Comparison of ENCODE assay signal across 22 cellular contexts in the genomic region with DNA sequence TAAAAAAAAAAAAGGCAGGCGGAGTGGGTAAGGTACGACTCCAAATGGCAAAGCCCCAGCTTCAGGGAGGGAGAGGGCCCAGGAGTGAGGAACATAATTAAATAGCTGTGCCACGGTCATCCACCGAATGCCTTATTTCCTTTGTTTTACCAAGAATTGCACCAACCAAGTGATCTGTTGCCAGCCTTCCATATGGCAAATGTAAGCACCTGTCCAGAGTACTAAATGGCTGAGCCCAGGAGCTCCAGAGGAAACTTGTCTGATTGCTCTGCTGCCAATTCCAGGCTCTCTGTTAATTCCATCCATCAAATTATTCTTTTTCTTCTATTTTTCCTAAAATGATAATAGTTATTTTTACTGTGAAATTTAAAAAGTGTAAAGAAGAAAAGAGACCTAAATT.
"Had no signal": no experiment of that assay in that cellular context is flagged by ENCODE, and none has a peak within 500 bp of the region (broad histone marks: within the 10 kb centered on the region; RNA-seq: fewer than 3 reads in every experiment).

No MANE protein-coding gene starts in this region.

- H3K36me3 Mint-ChIP-seq: activated CD8-positive, alpha-beta memory T cell treated with anti-CD3 and anti-CD28 coated beads, Interleukin-2, amount 10 ng/mL, durations not matched to agents 7 days and 5 days; activated naive CD4-positive, alpha-beta T cell treated with anti-CD3 and anti-CD28 coated beads, Interleukin-2, amount 50 U/mL, for 24 hours; naive thymus-derived CD4-positive, alpha-beta T cell had no signal

- H3K27me3 ChIP-seq: esophagus squamous epithelium, suprapubic skin, tibial artery had no signal

- DNase-seq: activated CD4-positive, alpha-beta T cell treated with anti-CD3 and anti-CD28 coated beads for 36 hours; activated CD4-positive, CD25-positive, alpha-beta regulatory T cell; activated CD8-positive, alpha-beta memory T cell treated with anti-CD3 and anti-CD28 coated beads, Interleukin-2, amount 10 ng/mL, durations not matched to agents 7 days and 5 days; activated CD8-positive, alpha-beta T cell treated with anti-CD3 and anti-CD28 coated beads, Interleukin-2, amount 10 ng/mL, durations not matched to agents 7 days and 5 days; activated naive CD8-positive, alpha-beta T cell treated with anti-CD3 and anti-CD28 coated beads, Interleukin-2, amount 50 U/mL, for 24 hours; activated T-cell treated with anti-CD3 and anti-CD28 coated beads, Interleukin-2, amount 50 U/mL, for 48 hours; amygdala; caudate nucleus; dermis blood vessel endothelial cell; effector CD4-positive, alpha-beta T cell; esophagus squamous epithelium; foreskin melanocyte; mammary epithelial cell; naive thymus-derived CD4-positive, alpha-beta T cell; right cardiac atrium; stimulated activated naive CD4-positive, alpha-beta T cell; tibial artery had no signal

- H3K9me3 ChIP-seq: esophagus squamous epithelium, suprapubic skin, tibial artery had no signal

- H3K4me3 ChIP-seq: esophagus squamous epithelium, suprapubic skin, tibial artery had no signal

- H3K9me3 Mint-ChIP-seq: activated naive CD4-positive, alpha-beta T cell treated with anti-CD3 and anti-CD28 coated beads, Interleukin-2, amount 50 U/mL, for 24 hours; activated naive CD8-positive, alpha-beta T cell treated with anti-CD3 and anti-CD28 coated beads, Interleukin-2, amount 50 U/mL, for 24 hours; activated T-helper 2 cell treated with anti-CD3 and anti-CD28 coated beads, Interferon-gamma antibody, Interleukin-2, Interleukin-4, amounts not matched to agents 10 μg/mL and 5 μg/mL and 100 μg/mL, durations not matched to agents 14 hours and 24 hours and 36 hours; mesothelial cell of epicardium had no signal

- H3K4me1 ChIP-seq: parathyroid adenoma had no signal

- H3K4me3 Mint-ChIP-seq: activated CD4-positive, alpha-beta T cell treated with anti-CD3 and anti-CD28 coated beads for 36 hours; activated CD8-positive, alpha-beta memory T cell treated with anti-CD3 and anti-CD28 coated beads, Interleukin-2, amount 10 ng/mL, durations not matched to agents 7 days and 5 days; activated CD8-positive, alpha-beta T cell treated with anti-CD3 and anti-CD28 coated beads, Interleukin-2, amount 10 ng/mL, durations not matched to agents 7 days and 5 days; activated naive CD4-positive, alpha-beta T cell treated with anti-CD3 and anti-CD28 coated beads, Interleukin-2, amount 50 U/mL, for 24 hours; activated naive CD8-positive, alpha-beta T cell treated with anti-CD3 and anti-CD28 coated beads, Interleukin-2, amount 50 U/mL, for 24 hours; mesothelial cell of epicardium; naive thymus-derived CD4-positive, alpha-beta T cell had no signal

- H3K27ac Mint-ChIP-seq: activated CD4-positive, alpha-beta T cell treated with anti-CD3 and anti-CD28 coated beads for 36 hours; activated CD8-positive, alpha-beta memory T cell treated with anti-CD3 and anti-CD28 coated beads, Interleukin-2, amount 10 ng/mL, durations not matched to agents 7 days and 5 days; activated CD8-positive, alpha-beta T cell treated with anti-CD3 and anti-CD28 coated beads, Interleukin-2, amount 10 ng/mL, durations not matched to agents 7 days and 5 days; activated naive CD4-positive, alpha-beta T cell treated with anti-CD3 and anti-CD28 coated beads, Interleukin-2, amount 50 U/mL, for 24 hours; activated naive CD8-positive, alpha-beta T cell treated with anti-CD3 and anti-CD28 coated beads, Interleukin-2, amount 50 U/mL, for 24 hours; activated T-helper 2 cell treated with anti-CD3 and anti-CD28 coated beads, Interferon-gamma antibody, Interleukin-2, Interleukin-4, amounts not matched to agents 10 μg/mL and 5 μg/mL and 100 μg/mL, durations not matched to agents 14 hours and 24 hours and 36 hours; mesothelial cell of epicardium; naive thymus-derived CD4-positive, alpha-beta T cell had no signal

- H3K4me1 Mint-ChIP-seq: activated CD4-positive, alpha-beta T cell treated with anti-CD3 and anti-CD28 coated beads for 36 hours; activated CD8-positive, alpha-beta memory T cell treated with anti-CD3 and anti-CD28 coated beads, Interleukin-2, amount 10 ng/mL, durations not matched to agents 7 days and 5 days; activated naive CD4-positive, alpha-beta T cell treated with anti-CD3 and anti-CD28 coated beads, Interleukin-2, amount 50 U/mL, for 24 hours had no signal

- H3K27ac ChIP-seq: parathyroid adenoma, tibial artery had no signal

- ATAC-seq: activated CD4-positive, alpha-beta T cell treated with anti-CD3 and anti-CD28 coated beads for 36 hours; activated CD8-positive, alpha-beta memory T cell treated with anti-CD3 and anti-CD28 coated beads, Interleukin-2, amount 10 ng/mL, durations not matched to agents 7 days and 5 days; activated CD8-positive, alpha-beta T cell treated with anti-CD3 and anti-CD28 coated beads, Interleukin-2, amount 10 ng/mL, durations not matched to agents 7 days and 5 days; activated naive CD8-positive, alpha-beta T cell treated with anti-CD3 and anti-CD28 coated beads, Interleukin-2, amount 50 U/mL, for 24 hours; naive thymus-derived CD4-positive, alpha-beta T cell; right cardiac atrium had no signal

- H3K36me3 ChIP-seq: esophagus squamous epithelium, suprapubic skin, tibial artery had no signal
